Comparison of ENCODE assay signal across 1 cellular context in genomic region chr16:81836279-81837054, GRCh38.
TF ChIP-seq lines count a peak whose summit lies in the region.

No MANE protein-coding gene starts in this region.

TF ChIP-seq in GM12878, 131 proteins besides CTCF, POLR2A, EP300 and RAD21 (continued from another document):
- TF ChIP-seq ZBTB11 (CRISPR knock-in tag; IDR thresholded peaks at IDR 0.05), result no peak
- TF ChIP-seq ZNF384 (IDR thresholded peaks at IDR 0.05; ENCODE audit: borderline replicate concordance, low read depth, low read length), result no peak
- no peak for TF ChIP-seq PRDM15 (CRISPR knock-in tag; IDR thresholded peaks at IDR 0.05)
- TF ChIP-seq PAX8 (IDR thresholded peaks at IDR 0.05), result no peak
- no peak for TF ChIP-seq SREBF2 (IDR thresholded peaks at IDR 0.05; ENCODE audit: low read length)
- no peak for TF ChIP-seq NKRF (conservative IDR thresholded peaks at IDR 0.05)
- TF ChIP-seq HCFC1 (IDR thresholded peaks at IDR 0.05; ENCODE audit: low read length), result no peak
- no peak for TF ChIP-seq SUZ12 (IDR thresholded peaks at IDR 0.05; ENCODE audit: unreplicated experiment)
- no peak for TF ChIP-seq RELB (IDR thresholded peaks at IDR 0.05; ENCODE audit: low read depth)
- TF ChIP-seq WRNIP1 (IDR thresholded peaks at IDR 0.05; ENCODE audit: borderline replicate concordance, low read depth, low read length), result no peak
- TF ChIP-seq HSF1 (IDR thresholded peaks at IDR 0.05; ENCODE audit: low read depth, low read length), result no peak
- TF ChIP-seq ZSCAN29 (IDR thresholded peaks at IDR 0.05), result no peak
- no peak for TF ChIP-seq SKIL (IDR thresholded peaks at IDR 0.05; ENCODE audit: low read depth, poor library complexity, severe bottlenecking)
- no peak for TF ChIP-seq NFYA (IDR thresholded peaks at IDR 0.05; ENCODE audit: borderline replicate concordance, low read depth, low read length)
- TF ChIP-seq TBL1XR1 (IDR thresholded peaks at IDR 0.05; ENCODE audit: low read depth, low read length), result no peak
- peak; percentile 35 for TF ChIP-seq BCL3 (IDR thresholded peaks at IDR 0.05; ENCODE audit: borderline replicate concordance, insufficient read depth, low read depth, low read length, poor library complexity, severe bottlenecking)
- no peak for TF ChIP-seq ZBTB33 (IDR thresholded peaks at IDR 0.05)
- no peak for TF ChIP-seq USF1 (IDR thresholded peaks at IDR 0.05; ENCODE audit: borderline replicate concordance, extremely low read length, insufficient read depth, low read depth, low read length)
- no peak for TF ChIP-seq MEF2B (IDR thresholded peaks at IDR 0.05; ENCODE audit: partially characterized antibody, poor library complexity, severe bottlenecking)
- TF ChIP-seq EZH2 (IDR thresholded peaks at IDR 0.05; ENCODE audit: borderline replicate concordance, control insufficient read depth, low read depth, low read length), result no peak
- no peak for TF ChIP-seq ELK1 (IDR thresholded peaks at IDR 0.05; ENCODE audit: low read depth, low read length)
- no peak for TF ChIP-seq POLR2AphosphoS2 (IDR thresholded peaks at IDR 0.05; ENCODE audit: low read depth, low read length)
- no peak for TF ChIP-seq ZNF687 (IDR thresholded peaks at IDR 0.05)
- no peak for TF ChIP-seq SMAD1 (IDR thresholded peaks at IDR 0.05; ENCODE audit: low read depth, partially characterized antibody)
- TF ChIP-seq ZNF24 (IDR thresholded peaks at IDR 0.05), result no peak
- no peak for TF ChIP-seq SMARCA5 (IDR thresholded peaks at IDR 0.05)
- TF ChIP-seq RFX5 (IDR thresholded peaks at IDR 0.05; ENCODE audit: low read depth, low read length), result no peak
TF ChIP-seq in GM12878: peak in this region for 21.
